ENCODE assay signal across 18 cellular contexts in genomic region chr10:111578076-111578475, GRCh38.
A peak's percentile ranks its signal among the peaks of the same experiment; 100 is the strongest.
DNase-seq lines count a peak whose midpoint lies in the region; ATAC-seq and TF ChIP-seq lines count a peak whose summit lies in the region.
"Had no signal": no experiment of that assay in that cellular context is flagged by ENCODE, and none has a peak within 500 bp of the region (broad histone marks: within the 10 kb centered on the region; RNA-seq: fewer than 3 reads in every experiment).

No MANE protein-coding gene starts in this region.

- no peaks in the 10 kb centered on the region for H3K9me3 ChIP-seq in BE2C
- H3K9me3 ChIP-seq: A549 had no signal

- TF ChIP-seq CTCF in BE2C (IDR thresholded peaks at IDR 0.05; ENCODE audit: low read depth, low read length) (no peak), epithelial cell of proximal tubule (conservative IDR thresholded peaks at IDR 0.05; ENCODE audit: low read depth, low read length) (no peak)

- ATAC-seq in GM18873 (IDR thresholded peaks at IDR 0.05; ENCODE audit: low FRiP score, unreplicated experiment) (no peak), GM21717 (IDR thresholded peaks at IDR 0.05; ENCODE audit: unreplicated experiment) (no peak)
- ATAC-seq: A549, GM12878, K562, PC-3 had no signal

- H3K4me1 ChIP-seq in BE2C, result peaks cover 3% of the 10 kb centered on the region
- H3K4me1 ChIP-seq: A549 had no signal

- H3K27me3 ChIP-seq in BE2C, result no peaks in the 10 kb centered on the region

- intact Hi-C loops in posterior vena cava (cut with DNase I), result no loop called here

- DNase-seq in BE2C, result peak; percentile 39
- DNase-seq in HT1080 (ENCODE audit: low read depth), result peak; percentile 16
- peak; percentile 50 for DNase-seq in epithelial cell of proximal tubule (ENCODE audit: low read depth)
- DNase-seq in posterior vena cava (ENCODE audit: low spot score), result peak; percentile 81
- DNase-seq in MV-4-11 (lab: John Stamatoyannopoulos, UW), result no peak
- DNase-seq in stimulated activated CD4-positive, alpha-beta T cell treated with anti-CD3 and anti-CD28 coated beads, Interleukin-12 subunit alpha, Interleukin-12 subunit beta, amount 100 ng/mL, for 4 hours, result no peak
- DNase-seq: COR-L47, GF-D8, NCI-H1105 treated with DMSO at 0.1 percent for 48 hours, NCI-H1694, NCI-H2081 treated with DMSO at 0.1 percent for 48 hours, NCI-H524 treated with DMSO at 0.1 percent for 48 hours, PC-3 had no signal

- H3K4me3 ChIP-seq in BE2C (ENCODE audit: low read depth, low read length), result no peak overlapping the region
- H3K4me3 ChIP-seq in epithelial cell of proximal tubule (ENCODE audit: low read depth, low read length), result no peak overlapping the region
- H3K4me3 ChIP-seq: A549, GM12878, K562 had no signal

- no peaks in the 10 kb centered on the region for H3K36me3 ChIP-seq in BE2C

Comparison
In these comparisons a context has a peak if more than half of its experiments do, and no peak if none do; other contexts are left out.
1. DNase-seq: peak in BE2C (single experiment), HT1080 (single experiment), epithelial cell of proximal tubule (single experiment) and posterior vena cava (single experiment); none in MV-4-11 (single experiment) and stimulated activated CD4-positive, alpha-beta T cell treated with anti-CD3 and anti-CD28 coated beads, Interleukin-12 subunit alpha, Interleukin-12 subunit beta, amount 100 ng/mL, for 4 hours (single experiment).